ENCODE assay signal across 1 cellular context in the genomic region with DNA sequence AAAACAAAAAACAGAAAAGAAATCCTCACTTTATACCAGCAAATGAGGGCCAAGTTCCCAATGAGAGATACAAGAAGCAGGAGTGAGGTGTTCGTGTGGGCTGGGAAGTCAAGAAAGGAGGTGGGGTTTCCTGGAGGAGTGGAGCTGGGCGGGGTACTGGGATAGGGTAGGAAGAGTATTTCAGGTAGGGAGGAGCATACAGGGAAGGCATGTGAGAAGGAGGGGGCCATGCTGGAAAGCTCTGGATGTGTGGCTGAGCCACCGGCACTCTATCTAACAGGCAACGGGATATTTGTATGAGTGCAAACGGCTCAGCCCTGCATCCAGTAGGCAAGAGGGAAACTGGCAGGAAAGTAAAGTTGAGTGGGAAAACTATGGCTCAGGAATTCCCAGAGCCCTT.
TF ChIP-seq lines count a peak whose summit lies in the region.

No MANE protein-coding gene starts in this region.

TF ChIP-seq in WTC11, 78 proteins besides CTCF, POLR2A, EP300 and RAD21 (continued from another document):
- TF ChIP-seq, protein P1, sequence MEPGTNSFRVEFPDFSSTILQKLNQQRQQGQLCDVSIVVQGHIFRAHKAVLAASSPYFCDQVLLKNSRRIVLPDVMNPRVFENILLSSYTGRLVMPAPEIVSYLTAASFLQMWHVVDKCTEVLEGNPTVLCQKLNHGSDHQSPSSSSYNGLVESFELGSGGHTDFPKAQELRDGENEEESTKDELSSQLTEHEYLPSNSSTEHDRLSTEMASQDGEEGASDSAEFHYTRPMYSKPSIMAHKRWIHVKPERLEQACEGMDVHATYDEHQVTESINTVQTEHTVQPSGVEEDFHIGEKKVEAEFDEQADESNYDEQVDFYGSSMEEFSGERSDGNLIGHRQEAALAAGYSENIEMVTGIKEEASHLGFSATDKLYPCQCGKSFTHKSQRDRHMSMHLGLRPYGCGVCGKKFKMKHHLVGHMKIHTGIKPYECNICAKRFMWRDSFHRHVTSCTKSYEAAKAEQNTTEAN (CRISPR knock-in tag; IDR thresholded peaks at IDR 0.05), result no peak
- TF ChIP-seq CREB1 (CRISPR knock-in tag; IDR thresholded peaks at IDR 0.05), result no peak
- TF ChIP-seq, protein P2, sequence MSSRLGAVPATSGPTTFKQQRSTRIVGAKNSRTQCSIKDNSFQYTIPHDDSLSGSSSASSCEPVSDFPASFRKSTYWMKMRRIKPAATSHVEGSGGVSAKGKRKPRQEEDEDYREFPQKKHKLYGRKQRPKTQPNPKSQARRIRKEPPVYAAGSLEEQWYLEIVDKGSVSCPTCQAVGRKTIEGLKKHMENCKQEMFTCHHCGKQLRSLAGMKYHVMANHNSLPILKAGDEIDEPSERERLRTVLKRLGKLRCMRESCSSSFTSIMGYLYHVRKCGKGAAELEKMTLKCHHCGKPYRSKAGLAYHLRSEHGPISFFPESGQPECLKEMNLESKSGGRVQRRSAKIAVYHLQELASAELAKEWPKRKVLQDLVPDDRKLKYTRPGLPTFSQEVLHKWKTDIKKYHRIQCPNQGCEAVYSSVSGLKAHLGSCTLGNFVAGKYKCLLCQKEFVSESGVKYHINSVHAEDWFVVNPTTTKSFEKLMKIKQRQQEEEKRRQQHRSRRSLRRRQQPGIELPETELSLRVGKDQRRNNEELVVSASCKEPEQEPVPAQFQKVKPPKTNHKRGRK (CRISPR knock-in tag; IDR thresholded peaks at IDR 0.05; ENCODE audit: borderline replicate concordance), result no peak
